Comparison of ENCODE assay signal across 21 cellular contexts in genomic region chr18:8416212-8417019, GRCh38.
DNase-seq lines count a peak whose midpoint lies in the region; ATAC-seq, FAIRE-seq and TF ChIP-seq lines count a peak whose summit lies in the region.
"Had no signal": no experiment of that assay in that cellular context is flagged by ENCODE, and none has a peak within 500 bp of the region (broad histone marks: within the 10 kb centered on the region; RNA-seq: fewer than 3 reads in every experiment).

No MANE protein-coding gene starts in this region.

- TF ChIP-seq EP300 in A549 (IDR thresholded peaks at IDR 0.05), result no peak

- H3K79me2 ChIP-seq in GM23248 (ENCODE audit: insufficient read depth), result no peaks in the 10 kb centered on the region

- FAIRE-seq in A549 (lab: Jason Lieb, UNC), result no peak
- FAIRE-seq: K562 had no signal

- TF ChIP-seq POLR2A in A549 (IDR thresholded peaks at IDR 0.05; ENCODE audit: low read length), result no peak

- H2AFZ ChIP-seq in GM23248, result no peak overlapping the region

- TF ChIP-seq CTCF in A549 (IDR thresholded peaks at IDR 0.05), result no peak

- peaks cover 8% of the 10 kb centered on the region; the same call in 2 of the 3 replicates for H3K9me3 ChIP-seq in A549
- no peaks in the 10 kb centered on the region for H3K9me3 ChIP-seq in GM23248 (ENCODE audit: low read depth)
- 0 out of 2 replicates have a peak, but pooled peaks cover under 1% of the 10 kb centered on the region for H3K9me3 ChIP-seq in SJSA1 (replicated peaks)

- POLR2A ChIA-PET in A549 (lab: Yijun Ruan, JAX), result no interaction called here

- no peak overlapping the region for H3K27ac ChIP-seq in A549
- no peak overlapping the region for H3K27ac ChIP-seq in GM23248
- H3K27ac ChIP-seq in SJSA1, result no peak overlapping the region
- H3K27ac ChIP-seq: adrenal gland, gastroesophageal sphincter, spleen had no signal

- H3K4me3 ChIP-seq in A549, result no peak overlapping the region
- H3K4me3 ChIP-seq in GM23248, result no peak overlapping the region
- H3K4me3 ChIP-seq in SJSA1, result no peak overlapping the region
- H3K4me3 ChIP-seq: adrenal gland, gastroesophageal sphincter, K562, spleen had no signal

- TF ChIP-seq RAD21 in A549 (conservative IDR thresholded peaks at IDR 0.05 in 1 of 2, IDR thresholded peaks at IDR 0.05 in 1 of 2), result no peak

- WGBS in A549 (ENCODE audit: missing lambda C conversion rate), result 22% methylated on average over 15 of the region's 15 CpGs
- WGBS in GM23248 (ENCODE audit: low coverage in 1 of 2, low lambda C conversion rate in 2 of 2, missing lambda C conversion rate in 2 of 2), 2 experiments, result 46 to 47% methylated on average over 15 of the region's 15 CpGs

- DNase-seq in A549 (ENCODE audit: low read depth in 1 of 2, low spot score in 1 of 2) (no peak), GM23248 (peak; percentile 4), SJSA1 (ENCODE audit: low read depth in 1 of 2, low spot score in 2 of 2) (peak; percentile 34 to 60), islet precursor cell (peak; percentile 85), NCI-H1105 treated with DMSO at 0.1 percent for 48 hours (lab: John Stamatoyannopoulos, UW) (no peak), NCI-H526 treated with DMSO at 0.1 percent for 48 hours (lab: John Stamatoyannopoulos, UW) (no peak)
- DNase-seq in activated CD4-positive, CD25-positive, alpha-beta regulatory T cell (lab: John Stamatoyannopoulos, UW), result no peak
- DNase-seq: activated CD4-positive, alpha-beta T cell treated with anti-CD3 and anti-CD28 coated beads, Interleukin-2, amount 10 ng/mL, durations not matched to agents 7 days and 5 days; activated CD8-positive, alpha-beta memory T cell treated with anti-CD3 and anti-CD28 coated beads, Interleukin-2, amount 50 U/mL, for 4 hours; activated effector memory CD4-positive, alpha-beta T cell treated with anti-CD3 and anti-CD28 coated beads, Interleukin-2, amount 50 U/mL, for 16 hours; adrenal gland; DND-41; erythroblast; GOT3; NCI-H2029; SHP77 treated with DMSO at 0.1 percent for 48 hours; spleen; T-helper 1 cell had no signal

- no peaks in the 10 kb centered on the region for H3K36me3 ChIP-seq in GM23248 (ENCODE audit: low read depth)
- no peaks in the 10 kb centered on the region for H3K36me3 ChIP-seq in SJSA1
- H3K36me3 ChIP-seq: adrenal gland, gastroesophageal sphincter, spleen had no signal

- no peaks in the 10 kb centered on the region for H3K9me2 ChIP-seq in GM23248 (ENCODE audit: insufficient read depth)

- no peaks in the 10 kb centered on the region for H3F3A ChIP-seq in GM23248 (ENCODE audit: insufficient read depth)

- H3K4me2 ChIP-seq in A549 (peak overlapping the region; percentile 28; the same call in 1 of the 3 replicates), GM23248 (ENCODE audit: unreplicated experiment) (no peak overlapping the region)

- CTCF ChIA-PET in A549 (lab: Yijun Ruan, JAX), result interaction anchor here (0.7 kb wide), 1 partner anchor 281 kb away, joined by 3 read pairs; no protein-coding TSS in a partner anchor

- 0 out of 2 replicates have a peak, but pooled peaks cover 14% of the 10 kb centered on the region for H3K27me3 ChIP-seq in GM23248 (replicated peaks; ENCODE audit: insufficient read depth)
- H3K27me3 ChIP-seq in SJSA1 (replicated peaks), result no peaks in the 10 kb centered on the region
- H3K27me3 ChIP-seq: adrenal gland, gastroesophageal sphincter, spleen had no signal

- in situ Hi-C loops in GM23248 (cut with MboI), result no loop called here

- H3K9ac ChIP-seq in GM23248, result no peak overlapping the region

- no peaks in the 10 kb centered on the region for H4K20me1 ChIP-seq in GM23248 (ENCODE audit: insufficient read depth)

- H3K4me1 ChIP-seq in A549 (no peaks in the 10 kb centered on the region), GM23248 (ENCODE audit: insufficient read depth) (no peaks in the 10 kb centered on the region), SJSA1 (replicated peaks) (peaks cover 12% of the 10 kb centered on the region)
- H3K4me1 ChIP-seq: adrenal gland, gastroesophageal sphincter, spleen had no signal

- ATAC-seq in A549 (peak; percentile 44 to 66; a peak in 5 of 6 replicates), HG03354 (IDR thresholded peaks at IDR 0.05; ENCODE audit: poor library complexity, severe bottlenecking, unreplicated experiment) (no peak)
- ATAC-seq: gastroesophageal sphincter, K562 had no signal

TF ChIP-seq in A549, 52 proteins besides CTCF, POLR2A, EP300 and RAD21:
- TF ChIP-seq CBX8 (IDR thresholded peaks at IDR 0.05) (no peak), CEBPB (IDR thresholded peaks at IDR 0.05) (no peak), MYC (IDR thresholded peaks at IDR 0.05; ENCODE audit: borderline replicate concordance, low read length) (no peak), GATA3 (IDR thresholded peaks at IDR 0.05; ENCODE audit: borderline replicate concordance) (no peak), MAX (IDR thresholded peaks at IDR 0.05) (no peak), PBX3 (IDR thresholded peaks at IDR 0.05) (no peak), SREBF2 (IDR thresholded peaks at IDR 0.05) (no peak), ATOH8 (CRISPR knock-in tag; IDR thresholded peaks at IDR 0.05; ENCODE audit: low read depth) (no peak), ZNF302 (CRISPR knock-in tag; IDR thresholded peaks at IDR 0.05) (no peak), HES2 (IDR thresholded peaks at IDR 0.05) (no peak), HEYL (CRISPR knock-in tag; IDR thresholded peaks at IDR 0.05) (no peak), FOSB (CRISPR knock-in tag; IDR thresholded peaks at IDR 0.05) (no peak), RCOR1 (IDR thresholded peaks at IDR 0.05; ENCODE audit: low read depth, low read length) (no peak), POLR2AphosphoS2 (conservative IDR thresholded peaks at IDR 0.05; ENCODE audit: low read length) (no peak), RFX5 (IDR thresholded peaks at IDR 0.05) (no peak), ESRRA (IDR thresholded peaks at IDR 0.05; ENCODE audit: borderline replicate concordance, low read length) (no peak)

Comparison
In these comparisons a context has a peak if more than half of its experiments do, and no peak if none do; other contexts are left out.
1. DNase-seq: peak in GM23248 (single experiment), SJSA1 (2 of 2) and islet precursor cell (single experiment); none in A549 (0 of 2), NCI-H1105 treated with DMSO at 0.1 percent for 48 hours (single experiment), NCI-H526 treated with DMSO at 0.1 percent for 48 hours (single experiment) and activated CD4-positive, CD25-positive, alpha-beta regulatory T cell (0 of 4).